ENCODE assay signal across 16 cellular contexts in genomic region chr5:138369249-138369648, GRCh38. TPM values are rescaled to one million over a fixed set of nuclear protein-coding genes. Genes with fewer than 3 reads are reported as not detected.
DNase-seq lines count a peak whose midpoint lies in the region; ATAC-seq, FAIRE-seq and TF ChIP-seq lines count a peak whose summit lies in the region.
"Had no signal": no experiment of that assay in that cellular context is flagged by ENCODE, and none has a peak within 500 bp of the region (broad histone marks: within the 10 kb centered on the region; RNA-seq: fewer than 3 reads in every experiment).

No MANE protein-coding gene starts in this region.

- H3K27ac ChIP-seq in endothelial cell of umbilical vein (ENCODE audit: insufficient read depth, low read depth, low read length) (peak overlapping the region; percentile 39), psoas muscle (peak overlapping the region; percentile 71), tibial nerve (peak overlapping the region in 2 of 4 donors; percentile 44 to 52)
- H3K27ac ChIP-seq: colonic mucosa, GM23248 had no signal

- no peak overlapping the region for H3K4me3 Mint-ChIP-seq in activated T-cell treated with anti-CD3 and anti-CD28 coated beads, Interleukin-2, amount 50 U/mL, for 72 hours
- H3K4me3 Mint-ChIP-seq in activated T-cell treated with anti-CD3 and anti-CD28 coated beads, Interleukin-2, amount 50 U/mL, for 24 hours = no peak overlapping the region
- H3K4me3 Mint-ChIP-seq: activated CD4-positive, alpha-beta memory T cell treated with anti-CD3 and anti-CD28 coated beads, Interleukin-2, amount 10 ng/mL, durations not matched to agents 7 days and 5 days; activated naive CD4-positive, alpha-beta T cell treated with anti-CD3 and anti-CD28 coated beads, Interleukin-2, amount 10 ng/mL, durations not matched to agents 7 days and 5 days had no signal

- no peaks in the 10 kb centered on the region for H3K36me3 ChIP-seq in endothelial cell of umbilical vein (ENCODE audit: control insufficient read depth in 2 of 2, extremely low read depth in 1 of 2, insufficient read depth in 2 of 2, low read length in 2 of 2)
- H3K36me3 ChIP-seq in psoas muscle (ENCODE audit: insufficient read depth in 1 of 2, low read depth in 1 of 2) = peaks cover 0 to 18% of the 10 kb centered on the region in 2 donors
- H3K36me3 ChIP-seq in tibial nerve = peaks cover 0 to 19% (median under 1%) of the 10 kb centered on the region in 3 donors
- H3K36me3 ChIP-seq: colonic mucosa had no signal

- intact Hi-C loops in endothelial cell of umbilical vein (cut with micrococcal nuclease) = loop anchor here (2.0 kb wide), 1 partner anchor 16 kb away; the partner anchor contains the start of gene KDM3B
- intact Hi-C loops in psoas muscle (cut with DNase I) = no loop called here

- TF ChIP-seq POLR2A in endothelial cell of umbilical vein (IDR thresholded peaks at IDR 0.05; ENCODE audit: low read depth, low read length) = no peak
- no peak for TF ChIP-seq POLR2A in tibial nerve (IDR thresholded peaks at IDR 0.05)
- no peak for TF ChIP-seq POLR2A in erythroblast (IDR thresholded peaks at IDR 0.05; ENCODE audit: low read length)

- H3K4me1 Mint-ChIP-seq in activated T-cell treated with anti-CD3 and anti-CD28 coated beads, Interleukin-2, amount 50 U/mL, for 72 hours (ENCODE audit: low read depth) = peaks cover 33% of the 10 kb centered on the region
- H3K4me1 Mint-ChIP-seq in activated T-cell treated with anti-CD3 and anti-CD28 coated beads, Interleukin-2, amount 50 U/mL, for 24 hours (ENCODE audit: low read depth) = peaks cover 50% of the 10 kb centered on the region

- no peak for TF ChIP-seq EP300 in tibial nerve (IDR thresholded peaks at IDR 0.05)

- no peak for FAIRE-seq in endothelial cell of umbilical vein (lab: Jason Lieb, UNC)
- FAIRE-seq: D721Med had no signal

- H3K9ac ChIP-seq in endothelial cell of umbilical vein (replicated peaks; ENCODE audit: extremely low read depth, insufficient read depth, low read length) = no peak overlapping the region
- H3K9ac ChIP-seq: GM23248 had no signal

- H3K36me3 Mint-ChIP-seq in activated T-cell treated with anti-CD3 and anti-CD28 coated beads, Interleukin-2, amount 50 U/mL, for 72 hours (ENCODE audit: insufficient read depth in 2 of 2) = peaks cover 0 to 2% of the 10 kb centered on the region in 2 donors
- H3K36me3 Mint-ChIP-seq in activated T-cell treated with anti-CD3 and anti-CD28 coated beads, Interleukin-2, amount 50 U/mL, for 24 hours (ENCODE audit: low read depth) = peaks cover 20% of the 10 kb centered on the region

- H3K27ac Mint-ChIP-seq in activated T-cell treated with anti-CD3 and anti-CD28 coated beads, Interleukin-2, amount 50 U/mL, for 72 hours = peak overlapping the region; percentile 68
- H3K27ac Mint-ChIP-seq in activated T-cell treated with anti-CD3 and anti-CD28 coated beads, Interleukin-2, amount 50 U/mL, for 24 hours = no peak overlapping the region
- H3K27ac Mint-ChIP-seq: activated CD4-positive, alpha-beta memory T cell treated with anti-CD3 and anti-CD28 coated beads, Interleukin-2, amount 10 ng/mL, durations not matched to agents 7 days and 5 days; activated naive CD4-positive, alpha-beta T cell treated with anti-CD3 and anti-CD28 coated beads, Interleukin-2, amount 10 ng/mL, durations not matched to agents 7 days and 5 days had no signal

- WGBS in psoas muscle, 3 donors = 55 to 68% (median 58%) methylated on average over 6 of the region's 6 CpGs
- WGBS in tibial nerve, 2 donors = 70 to 71% methylated on average over 6 of the region's 6 CpGs

- no peaks in the 10 kb centered on the region for H3K9me3 Mint-ChIP-seq in activated T-cell treated with anti-CD3 and anti-CD28 coated beads, Interleukin-2, amount 50 U/mL, for 72 hours
- H3K9me3 Mint-ChIP-seq in activated T-cell treated with anti-CD3 and anti-CD28 coated beads, Interleukin-2, amount 50 U/mL, for 24 hours = no peaks in the 10 kb centered on the region
- H3K9me3 Mint-ChIP-seq: activated CD4-positive, alpha-beta memory T cell treated with anti-CD3 and anti-CD28 coated beads, Interleukin-2, amount 10 ng/mL, durations not matched to agents 7 days and 5 days; activated naive CD4-positive, alpha-beta T cell treated with anti-CD3 and anti-CD28 coated beads, Interleukin-2, amount 10 ng/mL, durations not matched to agents 7 days and 5 days had no signal

- ATAC-seq in activated T-cell treated with anti-CD3 and anti-CD28 coated beads, Interleukin-2, amount 50 U/mL, for 72 hours (replicated peaks in 1 of 2) = no peak
- ATAC-seq in psoas muscle = peak in 3 of 4 donors; percentile 17 to 23 (median 22)

- POLR2A ChIA-PET in endothelial cell of umbilical vein (lab: Charles Lee) = no interaction called here

- H3K4me3 ChIP-seq in endothelial cell of umbilical vein (replicated peaks in 1 of 3; ENCODE audit: insufficient read depth in 1 of 3, low read depth in 1 of 3, low read length in 3 of 3) = no peak overlapping the region
- no peak overlapping the region for H3K4me3 ChIP-seq in psoas muscle
- no peak overlapping the region for H3K4me3 ChIP-seq in tibial nerve
- H3K4me3 ChIP-seq: colonic mucosa, GM23248, transverse colon had no signal

- DNase-seq in activated T-cell treated with anti-CD3 and anti-CD28 coated beads, Interleukin-2, amount 50 U/mL, for 72 hours = no peak
- no peak for DNase-seq in activated T-cell treated with anti-CD3 and anti-CD28 coated beads, Interleukin-2, amount 50 U/mL, for 24 hours
- DNase-seq in OCI-M1 (lab: John Stamatoyannopoulos, UW) = peak; percentile 15
- peak; percentile 40 for DNase-seq in endothelial cell of umbilical vein (ENCODE audit: low read depth, low spot score)
- no peak for DNase-seq in psoas muscle
- DNase-seq in occipital lobe (lab: John Stamatoyannopoulos, UW) = no peak
- DNase-seq in tibial nerve (ENCODE audit: low spot score in 2 of 2) = no peak
- no peak for DNase-seq in erythroblast (lab: John Stamatoyannopoulos, UW)
- DNase-seq: activated CD4-positive, alpha-beta memory T cell treated with anti-CD3 and anti-CD28 coated beads, Interleukin-2, amount 10 ng/mL, durations not matched to agents 7 days and 5 days; activated naive CD4-positive, alpha-beta T cell treated with anti-CD3 and anti-CD28 coated beads, Interleukin-2, amount 10 ng/mL, durations not matched to agents 7 days and 5 days; colonic mucosa; MM.1S; NCI-H2171 treated with DMSO at 0.1 percent for 48 hours; transverse colon had no signal

- no TSS peak for BruUV-seq in endothelial cell of umbilical vein (replicated peaks; lab: Mats Ljungman, UMichigan)

- CTCF ChIA-PET in endothelial cell of umbilical vein (lab: Charles Lee) = interaction anchor here (1.0 to 6.6 kb wide), 3 partner anchors 16 to 148 kb away, joined by 3 to 71 read pairs (median 3); partner anchors contain the start of gene KDM3B

- H3K9me1 ChIP-seq in endothelial cell of umbilical vein (replicated peaks; ENCODE audit: control insufficient read depth, extremely low read depth, insufficient read depth, low read length) = no peaks in the 10 kb centered on the region

- H4K20me1 ChIP-seq in endothelial cell of umbilical vein (replicated peaks; ENCODE audit: control insufficient read depth, extremely low read depth, insufficient read depth, low read length) = peaks cover 3% of the 10 kb centered on the region

- no peaks in the 10 kb centered on the region for H3K9me3 ChIP-seq in endothelial cell of umbilical vein (replicated peaks; ENCODE audit: control insufficient read depth, insufficient read depth, low read length)
- no peaks in the 10 kb centered on the region for H3K9me3 ChIP-seq in psoas muscle
- no peaks in the 10 kb centered on the region for H3K9me3 ChIP-seq in tibial nerve
- H3K9me3 ChIP-seq: colonic mucosa, transverse colon had no signal

- H3K79me2 ChIP-seq in endothelial cell of umbilical vein (ENCODE audit: control insufficient read depth, insufficient read depth, low read length) = peaks cover 59% of the 10 kb centered on the region

- peak overlapping the region; percentile 61 for H3K4me2 ChIP-seq in endothelial cell of umbilical vein (ENCODE audit: insufficient read depth, low read length)

- no peak overlapping the region for H2AFZ ChIP-seq in endothelial cell of umbilical vein (ENCODE audit: low read depth, low read length)
- H2AFZ ChIP-seq: GM23248 had no signal

- H3K27me3 Mint-ChIP-seq in activated T-cell treated with anti-CD3 and anti-CD28 coated beads, Interleukin-2, amount 50 U/mL, for 72 hours (ENCODE audit: low read depth) = no peaks in the 10 kb centered on the region
- H3K27me3 Mint-ChIP-seq in activated T-cell treated with anti-CD3 and anti-CD28 coated beads, Interleukin-2, amount 50 U/mL, for 24 hours = no peaks in the 10 kb centered on the region
- H3K27me3 Mint-ChIP-seq: activated CD4-positive, alpha-beta memory T cell treated with anti-CD3 and anti-CD28 coated beads, Interleukin-2, amount 10 ng/mL, durations not matched to agents 7 days and 5 days; activated naive CD4-positive, alpha-beta T cell treated with anti-CD3 and anti-CD28 coated beads, Interleukin-2, amount 10 ng/mL, durations not matched to agents 7 days and 5 days had no signal

- dilution Hi-C loops in endothelial cell of umbilical vein (cut with MboI; ENCODE audit: extremely low pct_ligation_motif_present, low sequenced_read_pairs) = no loop called here

- no peak for TF ChIP-seq CTCF in endothelial cell of umbilical vein (IDR thresholded peaks at IDR 0.05; ENCODE audit: extremely low read depth in 1 of 2, insufficient read depth in 1 of 2, low read depth in 1 of 2, low read length in 2 of 2)
- TF ChIP-seq CTCF in psoas muscle (IDR thresholded peaks at IDR 0.05) = no peak
- TF ChIP-seq CTCF in tibial nerve (IDR thresholded peaks at IDR 0.05) = no peak

- H3K4me1 ChIP-seq in endothelial cell of umbilical vein (ENCODE audit: control insufficient read depth, extremely low read depth, insufficient read depth, low read length) = peaks cover 20% of the 10 kb centered on the region
- H3K4me1 ChIP-seq in psoas muscle = peaks cover 80% of the 10 kb centered on the region
- H3K4me1 ChIP-seq in tibial nerve = peaks cover 0 to 85% (median 16%) of the 10 kb centered on the region in 4 donors
- H3K4me1 ChIP-seq: colonic mucosa had no signal

- H3K27me3 ChIP-seq in endothelial cell of umbilical vein (ENCODE audit: control insufficient read depth in 2 of 2, insufficient read depth in 2 of 2, low read length in 2 of 2) (no peaks in the 10 kb centered on the region), psoas muscle (ENCODE audit: insufficient read depth in 3 of 3, low read length in 2 of 3) (no peaks in the 10 kb centered on the region), tibial nerve (no peaks in the 10 kb centered on the region)
- H3K27me3 ChIP-seq: colonic mucosa, transverse colon had no signal

RNA-seq across cellular contexts. Expression of gene KDM3B, which starts 16.8 kb away (rescaled TPM):
- total RNA-seq in activated T-cell treated with anti-CD3 and anti-CD28 coated beads, Interleukin-2, amount 50 U/mL, for 72 hours = 10 to 100 TPM; 59.5 to 67.2 TPM
- total RNA-seq in endothelial cell of umbilical vein (52.6 and 55.7 TPM in 2 replicates), psoas muscle (10 to 100 TPM; 49.0 to 58.3 (median 54.1) TPM), occipital lobe (84.1 TPM), tibial nerve (10 to 100 TPM; 62.7 to 65.3 (median 62.9) TPM)
- polyA plus RNA-seq in endothelial cell of umbilical vein (15.8 and 19.0 TPM in 2 replicates), psoas muscle (10 to 100 TPM; 11.7 to 52.7 (median 28.9) TPM)
- 22.6 and 24.9 TPM in 2 replicates for polyA plus RNA-seq in endothelial cell of umbilical vein (2011; cell fraction: cytosol; rRNA removed)
- 52.1 and 60.9 TPM in 2 replicates for polyA plus RNA-seq in endothelial cell of umbilical vein (2011; cell fraction: nucleus; rRNA removed)
- polyA plus RNA-seq in endothelial cell of umbilical vein (2012) = 24.6 and 31.8 TPM in 2 replicates
- 70.9 and 72.3 TPM in 2 replicates for polyA minus RNA-seq in endothelial cell of umbilical vein
- polyA minus RNA-seq in endothelial cell of umbilical vein (2011; cell fraction: cytosol; rRNA and poly(A)+ RNA removed) = 26.2 TPM
- 43.6 and 55.2 TPM in 2 replicates for polyA minus RNA-seq in endothelial cell of umbilical vein (2011; cell fraction: nucleus; rRNA and poly(A)+ RNA removed)

RNA-seq across cellular contexts. Expression of gene FAM53C, which starts 31.2 kb away (rescaled TPM):
- total RNA-seq in activated T-cell treated with anti-CD3 and anti-CD28 coated beads, Interleukin-2, amount 50 U/mL, for 72 hours = 10 to 100 TPM; 39.1 to 44.7 TPM
- 34.2 and 37.4 TPM in 2 replicates for total RNA-seq in endothelial cell of umbilical vein
- 37.9 and 41.4 TPM in 2 replicates for polyA plus RNA-seq in endothelial cell of umbilical vein
- polyA plus RNA-seq in endothelial cell of umbilical vein (2011; cell fraction: cytosol; rRNA removed) = 28.2 and 28.6 TPM in 2 replicates
- polyA plus RNA-seq in endothelial cell of umbilical vein (2011; cell fraction: nucleus; rRNA removed) = 29.0 and 32.1 TPM in 2 replicates
- 24.5 and 25.4 TPM in 2 replicates for polyA plus RNA-seq in endothelial cell of umbilical vein (2012)
- 41.0 and 46.1 TPM in 2 replicates for polyA minus RNA-seq in endothelial cell of umbilical vein
- polyA minus RNA-seq in endothelial cell of umbilical vein (2011; cell fraction: cytosol; rRNA and poly(A)+ RNA removed) = 17.6 TPM
- polyA minus RNA-seq in endothelial cell of umbilical vein (2011; cell fraction: nucleus; rRNA and poly(A)+ RNA removed) = 18.1 and 25.7 TPM in 2 replicates
- 10 to 100 TPM; 35.9 to 57.6 (median 36.9) TPM for total RNA-seq in psoas muscle
- 10 to 100 TPM; 10.8 to 50.3 (median 23.5) TPM for polyA plus RNA-seq in psoas muscle
- total RNA-seq in occipital lobe = 26.4 TPM
- total RNA-seq in tibial nerve = 10 to 100 TPM; 15.5 to 39.1 (median 21.6) TPM

RNA-seq across cellular contexts. Expression of gene CDC25C, which starts 37.6 kb away (rescaled TPM):
- total RNA-seq in activated T-cell treated with anti-CD3 and anti-CD28 coated beads, Interleukin-2, amount 50 U/mL, for 72 hours = 10 to 100 TPM; 22.6 to 30.1 TPM
- 13.3 and 13.6 TPM in 2 replicates for total RNA-seq in endothelial cell of umbilical vein
- polyA plus RNA-seq in endothelial cell of umbilical vein = 5.5 and 8.1 TPM in 2 replicates
- 10.0 and 11.7 TPM in 2 replicates for polyA plus RNA-seq in endothelial cell of umbilical vein (2011; cell fraction: cytosol; rRNA removed)
- 12.0 and 14.4 TPM in 2 replicates for polyA plus RNA-seq in endothelial cell of umbilical vein (2011; cell fraction: nucleus; rRNA removed)
- 3.0 and 8.6 TPM in 2 replicates for polyA plus RNA-seq in endothelial cell of umbilical vein (2012)
- polyA minus RNA-seq in endothelial cell of umbilical vein = 9.1 and 9.4 TPM in 2 replicates
- 4.9 TPM for polyA minus RNA-seq in endothelial cell of umbilical vein (2011; cell fraction: cytosol; rRNA and poly(A)+ RNA removed)
- 5.6 and 11.3 TPM in 2 replicates for polyA minus RNA-seq in endothelial cell of umbilical vein (2011; cell fraction: nucleus; rRNA and poly(A)+ RNA removed)
- total RNA-seq in psoas muscle = not detected
- under 1 TPM in 1 of 3 donors, not detected in 2; 0.12 TPM for polyA plus RNA-seq in psoas muscle
- 2.3 TPM for total RNA-seq in occipital lobe
- under 1 TPM in 1 of 4 donors, not detected in 3; 0.60 TPM for total RNA-seq in tibial nerve

Comparison
In these comparisons a context has a peak if more than half of its experiments do, and no peak if none do; other contexts are left out.
1. ATAC-seq: peak in psoas muscle (3 of 4); none in activated T-cell treated with anti-CD3 and anti-CD28 coated beads, Interleukin-2, amount 50 U/mL, for 72 hours (0 of 2).
2. DNase-seq: peak in OCI-M1 (single experiment) and endothelial cell of umbilical vein (single experiment); none in activated T-cell treated with anti-CD3 and anti-CD28 coated beads, Interleukin-2, amount 50 U/mL, for 72 hours (0 of 2), activated T-cell treated with anti-CD3 and anti-CD28 coated beads, Interleukin-2, amount 50 U/mL, for 24 hours (single experiment), psoas muscle (0 of 2), occipital lobe (single experiment), tibial nerve (0 of 2) and erythroblast (0 of 2).